In genomic region chr1:26336477-26337205, GRCh38 we compare ENCODE assay signal across 8 cellular contexts. TPM values are rescaled to one million over a fixed set of nuclear protein-coding genes. Genes with fewer than 3 reads are reported as not detected.
A peak's percentile ranks its signal among the peaks of the same experiment; 100 is the strongest.
DNase-seq lines count a peak whose midpoint lies in the region; ATAC-seq and TF ChIP-seq lines count a peak whose summit lies in the region.

No MANE protein-coding gene starts in this region.

- CTCF ChIA-PET in activated CD4-positive, alpha-beta T cell treated with anti-CD3 and anti-CD28 coated beads for 36 hours (lab: Charles Lee): no interaction called here

- peak; percentile 93 for ATAC-seq in activated CD4-positive, alpha-beta T cell treated with anti-CD3 and anti-CD28 coated beads for 36 hours
- peak; percentile 90 for ATAC-seq in memory B cell (ENCODE audit: low read depth)

- H3K27me3 Mint-ChIP-seq in activated CD4-positive, alpha-beta T cell treated with anti-CD3 and anti-CD28 coated beads for 36 hours: no peaks in the 10 kb centered on the region
- no peaks in the 10 kb centered on the region for H3K27me3 Mint-ChIP-seq in memory B cell

- no peaks in the 10 kb centered on the region; the same call in 1 of the 2 replicates for H3K36me3 ChIP-seq in H7 (replicated peaks; ENCODE audit: control insufficient read depth, insufficient read depth, low read length)

- H3K27ac Mint-ChIP-seq in activated CD4-positive, alpha-beta T cell treated with anti-CD3 and anti-CD28 coated beads for 36 hours: no peak overlapping the region
- H3K27ac Mint-ChIP-seq in memory B cell: no peak overlapping the region

- H3K9me3 Mint-ChIP-seq in activated CD4-positive, alpha-beta T cell treated with anti-CD3 and anti-CD28 coated beads for 36 hours (ENCODE audit: low read depth): no peaks in the 10 kb centered on the region
- no peaks in the 10 kb centered on the region for H3K9me3 Mint-ChIP-seq in memory B cell

- H3K4me3 ChIP-seq in H7 (ENCODE audit: insufficient read depth, low read depth, low read length): peak overlapping the region; percentile 96
- H3K4me3 ChIP-seq in choroid plexus epithelial cell (ENCODE audit: low read depth, low read length): peak overlapping the region; percentile 58

- H3K4me1 Mint-ChIP-seq in activated CD4-positive, alpha-beta T cell treated with anti-CD3 and anti-CD28 coated beads for 36 hours: no peaks in the 10 kb centered on the region
- peaks cover 6% of the 10 kb centered on the region for H3K4me1 Mint-ChIP-seq in memory B cell

- POLR2A ChIA-PET in activated CD4-positive, alpha-beta T cell treated with anti-CD3 and anti-CD28 coated beads for 36 hours (lab: Charles Lee): interaction anchor here (0.7 kb wide), 1 partner anchor 121 kb away, joined by 3 read pairs; no protein-coding TSS in a partner anchor

- H3K36me3 Mint-ChIP-seq in activated CD4-positive, alpha-beta T cell treated with anti-CD3 and anti-CD28 coated beads for 36 hours (ENCODE audit: low read depth): no peaks in the 10 kb centered on the region
- no peaks in the 10 kb centered on the region for H3K36me3 Mint-ChIP-seq in memory B cell

- peaks cover 11% of the 10 kb centered on the region for H3K27me3 ChIP-seq in H7 (ENCODE audit: control insufficient read depth, insufficient read depth, low read length)

- TF ChIP-seq CTCF in choroid plexus epithelial cell (conservative IDR thresholded peaks at IDR 0.05; ENCODE audit: low read depth, low read length): no peak

- intact Hi-C loops in activated CD4-positive, alpha-beta T cell treated with anti-CD3 and anti-CD28 coated beads for 36 hours (cut with DNase I, micrococcal nuclease): loop anchor here in 1 of 2 experiments (1.0 to 2.0 kb wide), 5 partner anchors 15 to 102 kb away; partner anchors contain the start of genes CEP85 and UBXN11

- DNase-seq in CD1c-positive myeloid dendritic cell (ENCODE audit: extremely low spot score) (peak; percentile 65), H7 (peak; percentile 99), NCI-H2029 treated with DMSO at 0.1 percent for 48 hours (lab: John Stamatoyannopoulos, UW) (peak; percentile 65), choroid plexus epithelial cell (ENCODE audit: low read depth) (peak; percentile 23), memory B cell (ENCODE audit: low spot score in 2 of 2) (peak; percentile 75 to 76), Ammon's horn (ENCODE audit: low spot score) (no peak)
- peak; percentile 89 for DNase-seq in activated CD4-positive, alpha-beta T cell treated with anti-CD3 and anti-CD28 coated beads for 36 hours
- DNase-seq in stimulated activated CD8-positive, alpha-beta memory T cell treated with anti-CD3 and anti-CD28 coated beads, Interleukin-15, amount 100 ng/mL, for 4 hours (ENCODE audit: low read depth in 2 of 2): peak; percentile 75 to 76

- H3K4me3 Mint-ChIP-seq in activated CD4-positive, alpha-beta T cell treated with anti-CD3 and anti-CD28 coated beads for 36 hours: peak overlapping the region; percentile 75
- H3K4me3 Mint-ChIP-seq in memory B cell: peak overlapping the region; percentile 95

RNA-seq across cellular contexts. Expression of gene CRYBG2, which starts 17.3 kb away (rescaled TPM):
- total RNA-seq in H7 (2014; rRNA removed; shearing (Covaris generic)): 7.9 and 8.7 TPM in 2 replicates
- total RNA-seq in activated CD4-positive, alpha-beta T cell treated with anti-CD3 and anti-CD28 coated beads for 36 hours: 1 to 10 TPM; 1.5 to 1.6 TPM

RNA-seq across cellular contexts. Expression of gene CD52, which starts 18.9 kb away (rescaled TPM):
- total RNA-seq in H7 (2014; rRNA removed; shearing (Covaris generic)): 5.1 and 8.3 TPM in 2 replicates
- 100 to 1,000 TPM; 216 to 217 TPM for total RNA-seq in activated CD4-positive, alpha-beta T cell treated with anti-CD3 and anti-CD28 coated beads for 36 hours

RNA-seq across cellular contexts. Expression of gene UBXN11, which starts 30.2 kb away (rescaled TPM):
- total RNA-seq in H7 (2014; rRNA removed; shearing (Covaris generic)): 13.4 and 14.6 TPM in 2 replicates
- total RNA-seq in activated CD4-positive, alpha-beta T cell treated with anti-CD3 and anti-CD28 coated beads for 36 hours: 10 to 100 TPM; 19.4 to 22.2 TPM

RNA-seq across cellular contexts. Expression of gene ZNF683, which starts 35.9 kb away (rescaled TPM):
- total RNA-seq in H7 (2014; rRNA removed; shearing (Covaris generic)): not detected in 2 replicates
- not detected for total RNA-seq in activated CD4-positive, alpha-beta T cell treated with anti-CD3 and anti-CD28 coated beads for 36 hours

RNA-seq across cellular contexts. Expression of gene SH3BGRL3, which starts 56.8 kb away (rescaled TPM):
- total RNA-seq in H7 (2014; rRNA removed; shearing (Covaris generic)): 40.8 and 56.7 TPM in 2 replicates
- total RNA-seq in activated CD4-positive, alpha-beta T cell treated with anti-CD3 and anti-CD28 coated beads for 36 hours: 100 to 1,000 TPM; 267 to 381 TPM

Comparison
In these comparisons a context has a peak if more than half of its experiments do, and no peak if none do; other contexts are left out.
1. RNA of gene CD52, which starts 18.9 kb away (total RNA-seq): 216 to 217 TPM in activated CD4-positive, alpha-beta T cell treated with anti-CD3 and anti-CD28 coated beads for 36 hours; 5.1 to 8.3 TPM in H7; every median in the first group is over 10 times any median in the second.